In genomic region chr12:91994208-91994797, GRCh38 we compare ENCODE assay signal across 15 cellular contexts.
"Had no signal": no experiment of that assay in that cellular context is flagged by ENCODE, and none has a peak within 500 bp of the region (broad histone marks: within the 10 kb centered on the region; RNA-seq: fewer than 3 reads in every experiment).

No MANE protein-coding gene starts in this region.

- H3K4me1 ChIP-seq: prostate gland had no signal

- H3K4me3 ChIP-seq: gastroesophageal sphincter, lung, prostate gland had no signal

- H3K9me3 ChIP-seq: gastroesophageal sphincter, prostate gland had no signal

- H3K27ac ChIP-seq: gastroesophageal sphincter, prostate gland, VCaP had no signal

- H3K36me3 ChIP-seq: gastroesophageal sphincter, prostate gland had no signal

- ATAC-seq: activated naive CD4-positive, alpha-beta T cell treated with anti-CD3 and anti-CD28 coated beads, Interleukin-2, amount 50 U/mL, for 72 hours; activated T-cell treated with anti-CD3 and anti-CD28 coated beads, Interleukin-2, amount 50 U/mL, for 4 hours; gastroesophageal sphincter; natural killer cell treated with Interleukin-12 subunit alpha and Interleukin-12 subunit beta and Interleukin-15 and Interleukin-18, amount 100 ng/mL, for 72 hours; sciatic nerve had no signal

- DNase-seq: activated CD4-positive, alpha-beta memory T cell treated with anti-CD3 and anti-CD28 coated beads for 36 hours; activated effector memory CD4-positive, alpha-beta T cell treated with anti-CD3 and anti-CD28 coated beads, Interleukin-2, amount 50 U/mL, for 16 hours; activated T-cell treated with anti-CD3 and anti-CD28 coated beads, Interleukin-2, amount 50 U/mL, for 4 hours; amniotic stem cell; kidney glomerular epithelial cell; stimulated activated CD4-positive, alpha-beta T cell treated with anti-CD3 and anti-CD28 coated beads, Interleukin-12 subunit alpha, Interleukin-12 subunit beta, amount 100 ng/mL, for 4 hours; stimulated activated naive CD4-positive, alpha-beta T cell; trophoblast cell had no signal

- H3K27me3 ChIP-seq: gastroesophageal sphincter had no signal
